In genomic region chr1:53860967-53861411, GRCh38 we compare ENCODE assay signal across 8 cellular contexts. TPM values are rescaled to one million over a fixed set of nuclear protein-coding genes. Genes with fewer than 3 reads are reported as not detected.
A peak's percentile ranks its signal among the peaks of the same experiment; 100 is the strongest.
DNase-seq lines count a peak whose midpoint lies in the region; ATAC-seq and TF ChIP-seq lines count a peak whose summit lies in the region.

No MANE protein-coding gene starts in this region.

- intact Hi-C loops in adrenal gland (cut with DNase I), result loop anchor here in 1 of 2 donors (10.0 kb wide), 1 partner anchor 224 kb away; no protein-coding TSS in a partner anchor

- no peak overlapping the region for H3K4me2 ChIP-seq in smooth muscle cell

- in situ Hi-C loops in SK-MEL-5 (cut with HindIII; ENCODE audit: low pct_unique_long_range_greater_than_20kb, low sequenced_read_pairs), result no loop called here

- no peak overlapping the region for H3K9ac ChIP-seq in smooth muscle cell (ENCODE audit: low read depth)

- H3K4me1 ChIP-seq in adrenal gland (replicated peaks in 1 of 2), result no peaks in the 10 kb centered on the region
- no peaks in the 10 kb centered on the region for H3K4me1 ChIP-seq in smooth muscle cell (ENCODE audit: low read depth)

- no peaks in the 10 kb centered on the region for H3K9me3 ChIP-seq in adrenal gland (replicated peaks in 1 of 3)
- no peaks in the 10 kb centered on the region for H3K9me3 ChIP-seq in smooth muscle cell (replicated peaks; ENCODE audit: low read depth)

- no peaks in the 10 kb centered on the region for H3F3A ChIP-seq in smooth muscle cell (ENCODE audit: low read depth)

- H3K27ac ChIP-seq in adrenal gland (no peak overlapping the region), smooth muscle cell (ENCODE audit: low read depth) (no peak overlapping the region)

- peaks cover 0 to 50% of the 10 kb centered on the region in 2 donors for H3K36me3 ChIP-seq in adrenal gland (replicated peaks in 1 of 2)
- no peaks in the 10 kb centered on the region for H3K36me3 ChIP-seq in smooth muscle cell (ENCODE audit: low read depth)

- DNase-seq in SIG-M5 treated with dmso at 0.1 percent for 504 hours (lab: John Stamatoyannopoulos, UW; ENCODE audit: unreplicated experiment) (peak; percentile 37), SIG-M5 (lab: John Stamatoyannopoulos, UW) (no peak), LoVo (ENCODE audit: low spot score) (peak; percentile 56), SK-MEL-5 (ENCODE audit: low read depth, low spot score) (peak; percentile 71), adrenal gland (peak; percentile 31 to 63 (median 42)), hepatic stellate cell (ENCODE audit: low spot score) (peak; percentile 40), smooth muscle cell (lab: John Stamatoyannopoulos, UW; ENCODE audit: unreplicated experiment) (no peak)

- H3K27me3 ChIP-seq in adrenal gland, result no peaks in the 10 kb centered on the region
- no peaks in the 10 kb centered on the region for H3K27me3 ChIP-seq in smooth muscle cell (ENCODE audit: low read depth)

- no peak for ATAC-seq in HG03342 (IDR thresholded peaks at IDR 0.05; ENCODE audit: unreplicated experiment)

- H3K4me3 ChIP-seq in adrenal gland (no peak overlapping the region), smooth muscle cell (no peak overlapping the region)

- TF ChIP-seq POLR2A in adrenal gland (IDR thresholded peaks at IDR 0.05), result no peak

- H3K79me2 ChIP-seq in smooth muscle cell (ENCODE audit: low read depth), result no peaks in the 10 kb centered on the region

- no peak overlapping the region for H2AFZ ChIP-seq in smooth muscle cell (ENCODE audit: low read depth)

- peaks cover 4% of the 10 kb centered on the region for H4K20me1 ChIP-seq in smooth muscle cell (ENCODE audit: low read depth)

- peak; percentile 45 to 77 (median 66) for TF ChIP-seq CTCF in adrenal gland (IDR thresholded peaks at IDR 0.05)
- TF ChIP-seq CTCF in smooth muscle cell (IDR thresholded peaks at IDR 0.05; ENCODE audit: borderline replicate concordance, insufficient read depth, poor library complexity, severe bottlenecking), result peak; percentile 77

RNA-seq across cellular contexts. Expression of gene NDC1, which starts 22.9 kb away (rescaled TPM):
- total RNA-seq in SK-MEL-5 (2014; rRNA removed; shearing (Covaris generic)), result 40.8 and 42.7 TPM in 2 replicates
- 30.1 and 43.5 TPM in 2 replicates for polyA plus RNA-seq in SK-MEL-5 (2015; cell fraction: cytosol; rRNA removed)
- 19.0 and 22.0 TPM in 2 replicates for polyA plus RNA-seq in SK-MEL-5 (2015; cell fraction: nucleus; rRNA removed)
- 10 to 100 TPM in 6 of 8 donors, 1 to 10 TPM in 2; 8.2 to 13.7 (median 10.4) TPM for total RNA-seq in adrenal gland
- polyA plus RNA-seq in adrenal gland, result 10 to 100 TPM in 1 of 3 donors, 1 to 10 TPM in 2; 2.9 to 12.7 (median 3.0) TPM
- total RNA-seq in smooth muscle cell, result 20.2 and 28.4 TPM in 2 replicates
- polyA plus RNA-seq in smooth muscle cell, result 4.9 and 5.5 TPM in 2 replicates

RNA-seq across cellular contexts. Expression of gene YIPF1, which starts 28.6 kb away (rescaled TPM):
- 37.5 and 41.8 TPM in 2 replicates for total RNA-seq in SK-MEL-5 (2014; rRNA removed; shearing (Covaris generic))
- 32.8 and 37.0 TPM in 2 replicates for polyA plus RNA-seq in SK-MEL-5 (2015; cell fraction: cytosol; rRNA removed)
- polyA plus RNA-seq in SK-MEL-5 (2015; cell fraction: nucleus; rRNA removed), result 14.3 and 24.6 TPM in 2 replicates
- total RNA-seq in adrenal gland, result 10 to 100 TPM; 24.8 to 59.5 (median 38.9) TPM
- polyA plus RNA-seq in adrenal gland, result 10 to 100 TPM; 22.2 to 55.2 (median 23.1) TPM
- total RNA-seq in smooth muscle cell, result 44.2 and 45.9 TPM in 2 replicates
- polyA plus RNA-seq in smooth muscle cell, result 32.4 and 33.0 TPM in 2 replicates

RNA-seq across cellular contexts. Expression of gene DIO1, which starts 33.0 kb away (rescaled TPM):
- not detected in 2 replicates for total RNA-seq in SK-MEL-5 (2014; rRNA removed; shearing (Covaris generic))
- not detected in 2 replicates for polyA plus RNA-seq in SK-MEL-5 (2015; cell fraction: cytosol; rRNA removed)
- not detected in 2 replicates for polyA plus RNA-seq in SK-MEL-5 (2015; cell fraction: nucleus; rRNA removed)
- total RNA-seq in adrenal gland, result 1 to 10 TPM in 1 of 8 donors, under 1 TPM in 1, not detected in 6; 0.19 to 1.5 TPM
- polyA plus RNA-seq in adrenal gland, result under 1 TPM in 2 of 3 donors, not detected in 1; 0.03 to 0.11 TPM
- total RNA-seq in smooth muscle cell, result not detected in 2 replicates
- 0.16 TPM in 1 of 2 replicates, not detected in the other for polyA plus RNA-seq in smooth muscle cell

Comparison
In these comparisons a context has a peak if more than half of its experiments do, and no peak if none do; other contexts are left out.
1. DNase-seq: peak in SIG-M5 treated with dmso at 0.1 percent for 504 hours (single experiment), LoVo (single experiment), SK-MEL-5 (single experiment), adrenal gland (7 of 7) and hepatic stellate cell (single experiment); none in SIG-M5 (single experiment) and smooth muscle cell (single experiment).